Comparison of ENCODE assay signal across 20 cellular contexts in genomic region chr15:75172168-75172841, GRCh38. TPM values are rescaled to one million over a fixed set of nuclear protein-coding genes. Genes with fewer than 3 reads are reported as not detected.
DNase-seq lines count a peak whose midpoint lies in the region; ATAC-seq lines count a peak whose summit lies in the region.
"Had no signal": no experiment of that assay in that cellular context is flagged by ENCODE, and none has a peak within 500 bp of the region (broad histone marks: within the 10 kb centered on the region; RNA-seq: fewer than 3 reads in every experiment).

No MANE protein-coding gene starts in this region.

- no peak overlapping the region for H4K91ac ChIP-seq in neuronal stem cell (ENCODE audit: low read depth, low read length, poor library complexity)

- H3K14ac ChIP-seq in neuronal stem cell (ENCODE audit: low read length): no peak overlapping the region

- no peak overlapping the region for H3K27ac ChIP-seq in neuronal stem cell (replicated peaks; ENCODE audit: low read length)
- H3K27ac ChIP-seq in CD8-positive, alpha-beta memory T cell (ENCODE audit: low read depth, low read length): no peak overlapping the region
- H3K27ac ChIP-seq: hepatocyte, right atrium auricular region, RWPE1, stomach had no signal

- H3K4me1 Mint-ChIP-seq in activated CD4-positive, alpha-beta T cell treated with anti-CD3 and anti-CD28 coated beads, Interleukin-2, amount 10 ng/mL, durations not matched to agents 24 days and 14 days: peaks cover 48% of the 10 kb centered on the region
- peaks cover 21% of the 10 kb centered on the region for H3K4me1 Mint-ChIP-seq in activated CD4-positive, alpha-beta T cell treated with anti-CD3 and anti-CD28 coated beads for 36 hours
- peaks cover 38% of the 10 kb centered on the region for H3K4me1 Mint-ChIP-seq in activated naive CD8-positive, alpha-beta T cell treated with anti-CD3 and anti-CD28 coated beads for 36 hours
- peaks cover 7 to 13% (median 11%) of the 10 kb centered on the region in 3 donors for H3K4me1 Mint-ChIP-seq in CD8-positive, alpha-beta memory T cell
- H3K4me1 Mint-ChIP-seq: activated B cell treated with CpG ODN at 0.5 μM for 24 hours had no signal

- peak overlapping the region; percentile 45 for H3K18ac ChIP-seq in neuronal stem cell (ENCODE audit: low read length)

- peaks cover 14% of the 10 kb centered on the region for H3K9me3 Mint-ChIP-seq in activated CD4-positive, alpha-beta T cell treated with anti-CD3 and anti-CD28 coated beads, Interleukin-2, amount 10 ng/mL, durations not matched to agents 24 days and 14 days
- H3K9me3 Mint-ChIP-seq in activated CD4-positive, alpha-beta T cell treated with anti-CD3 and anti-CD28 coated beads for 36 hours (ENCODE audit: low read depth): no peaks in the 10 kb centered on the region
- H3K9me3 Mint-ChIP-seq in activated naive CD8-positive, alpha-beta T cell treated with anti-CD3 and anti-CD28 coated beads for 36 hours: no peaks in the 10 kb centered on the region
- H3K9me3 Mint-ChIP-seq in CD8-positive, alpha-beta memory T cell: no peaks in the 10 kb centered on the region
- H3K9me3 Mint-ChIP-seq: activated B cell treated with CpG ODN at 0.5 μM for 24 hours; CD4-positive, CD25-positive, alpha-beta regulatory T cell had no signal

- peak overlapping the region; percentile 19 for H2AK5ac ChIP-seq in neuronal stem cell (ENCODE audit: low read depth, low read length)

- WGBS in neuronal stem cell (ENCODE audit: extremely low coverage in 2 of 2, insufficient read length in 2 of 2, insufficient replicate concordance in 1 of 2), 2 donors: no CpG with 5 or more reads among the region's 8 CpGs

- intact Hi-C loops in activated CD4-positive, alpha-beta T cell treated with anti-CD3 and anti-CD28 coated beads, Interleukin-2, amount 10 ng/mL, durations not matched to agents 24 days and 14 days (cut with micrococcal nuclease): loop anchor here (5.0 kb wide), 1 partner anchor 40 kb away; no protein-coding TSS in a partner anchor
- intact Hi-C loops in activated CD4-positive, alpha-beta T cell treated with anti-CD3 and anti-CD28 coated beads for 36 hours (cut with DNase I, micrococcal nuclease): no loop called here

- peaks cover 2% of the 10 kb centered on the region for H3K36me3 Mint-ChIP-seq in activated CD4-positive, alpha-beta T cell treated with anti-CD3 and anti-CD28 coated beads, Interleukin-2, amount 10 ng/mL, durations not matched to agents 24 days and 14 days (ENCODE audit: low read depth)
- no peaks in the 10 kb centered on the region for H3K36me3 Mint-ChIP-seq in activated CD4-positive, alpha-beta T cell treated with anti-CD3 and anti-CD28 coated beads for 36 hours (ENCODE audit: low read depth)
- H3K36me3 Mint-ChIP-seq in activated naive CD8-positive, alpha-beta T cell treated with anti-CD3 and anti-CD28 coated beads for 36 hours: no peaks in the 10 kb centered on the region
- H3K36me3 Mint-ChIP-seq in CD8-positive, alpha-beta memory T cell: no peaks in the 10 kb centered on the region
- H3K36me3 Mint-ChIP-seq: CD4-positive, CD25-positive, alpha-beta regulatory T cell had no signal

- no peak for ATAC-seq in activated CD4-positive, alpha-beta T cell treated with anti-CD3 and anti-CD28 coated beads for 36 hours
- no peak for ATAC-seq in HG03432 (IDR thresholded peaks at IDR 0.05; ENCODE audit: unreplicated experiment)
- ATAC-seq in HG02798 (IDR thresholded peaks at IDR 0.05; ENCODE audit: poor library complexity, unreplicated experiment): no peak

- H2AFZ ChIP-seq in neuronal stem cell (ENCODE audit: low read length): no peak overlapping the region
- H2AFZ ChIP-seq: hepatocyte had no signal

- H2BK5ac ChIP-seq in neuronal stem cell (ENCODE audit: low read length): no peak overlapping the region

- H3K36me3 ChIP-seq in neuronal stem cell (replicated peaks in 1 of 2; ENCODE audit: control insufficient read depth in 2 of 2, insufficient read depth in 2 of 2, low read length in 2 of 2): no peaks in the 10 kb centered on the region
- H3K36me3 ChIP-seq in CD8-positive, alpha-beta memory T cell (ENCODE audit: insufficient read depth, low read length): no peaks in the 10 kb centered on the region
- H3K36me3 ChIP-seq: right atrium auricular region, stomach had no signal

- no peak overlapping the region for H3K23ac ChIP-seq in neuronal stem cell (ENCODE audit: low read depth, low read length, poor library complexity)

- peaks cover 0 to 13% (median 0%) of the 10 kb centered on the region in 3 experiments for H3K27me3 ChIP-seq in neuronal stem cell (ENCODE audit: control insufficient read depth in 3 of 3, insufficient read depth in 3 of 3, low read depth in 1 of 3, low read length in 3 of 3)
- no peaks in the 10 kb centered on the region for H3K27me3 ChIP-seq in CD8-positive, alpha-beta memory T cell (ENCODE audit: insufficient read depth, low read length, poor library complexity, severe bottlenecking)
- H3K27me3 ChIP-seq: hepatocyte, right atrium auricular region, stomach had no signal

- POLR2A ChIA-PET in activated CD4-positive, alpha-beta T cell treated with anti-CD3 and anti-CD28 coated beads for 36 hours (lab: Charles Lee): interaction anchor here (0.7 kb wide), 1 partner anchor 31 kb away, joined by 7 read pairs; no protein-coding TSS in a partner anchor
- POLR2A ChIA-PET in CD8-positive, alpha-beta memory T cell (lab: Charles Lee): no interaction called here

- DNase-seq in activated CD4-positive, alpha-beta T cell treated with anti-CD3 and anti-CD28 coated beads, Interleukin-2, amount 10 ng/mL, durations not matched to agents 24 days and 14 days: no peak
- no peak for DNase-seq in activated CD4-positive, alpha-beta T cell treated with anti-CD3 and anti-CD28 coated beads for 36 hours
- peak; percentile 66 for DNase-seq in NCI-H2171 treated with DMSO at 0.1 percent for 48 hours (lab: John Stamatoyannopoulos, UW)
- DNase-seq in activated naive CD8-positive, alpha-beta T cell treated with anti-CD3 and anti-CD28 coated beads for 36 hours: no peak
- DNase-seq in neuronal stem cell (ENCODE audit: low spot score): no peak
- no peak for DNase-seq in CD8-positive, alpha-beta memory T cell
- DNase-seq: activated B cell treated with CpG ODN at 0.5 μM for 24 hours, activated gamma-delta T cell, aorta, midbrain, NCI-H1048, NCI-H2029 treated with DMSO at 0.1 percent for 48 hours, NCI-H748 treated with DMSO at 0.1 percent for 48 hours, stomach had no signal

- H3K4me2 ChIP-seq in neuronal stem cell (ENCODE audit: insufficient read depth, low read length, poor library complexity, severe bottlenecking): no peak overlapping the region
- H3K4me2 ChIP-seq: hepatocyte had no signal

- H2BK15ac ChIP-seq in neuronal stem cell (ENCODE audit: low read length): no peak overlapping the region

- H3K9ac ChIP-seq in neuronal stem cell (ENCODE audit: low read depth, low read length, poor library complexity): no peak overlapping the region

- H4K8ac ChIP-seq in neuronal stem cell (ENCODE audit: low read depth, low read length): no peak overlapping the region

- H2BK12ac ChIP-seq in neuronal stem cell (ENCODE audit: low read length): no peak overlapping the region

- no peaks in the 10 kb centered on the region for H3K79me1 ChIP-seq in neuronal stem cell (ENCODE audit: low read depth, low read length)

- peak overlapping the region; percentile 48 for H3K27ac Mint-ChIP-seq in activated CD4-positive, alpha-beta T cell treated with anti-CD3 and anti-CD28 coated beads, Interleukin-2, amount 10 ng/mL, durations not matched to agents 24 days and 14 days
- no peak overlapping the region for H3K27ac Mint-ChIP-seq in activated CD4-positive, alpha-beta T cell treated with anti-CD3 and anti-CD28 coated beads for 36 hours
- peak overlapping the region; percentile 46 for H3K27ac Mint-ChIP-seq in activated naive CD8-positive, alpha-beta T cell treated with anti-CD3 and anti-CD28 coated beads for 36 hours
- no peak overlapping the region for H3K27ac Mint-ChIP-seq in CD8-positive, alpha-beta memory T cell
- H3K27ac Mint-ChIP-seq: activated B cell treated with CpG ODN at 0.5 μM for 24 hours; CD4-positive, CD25-positive, alpha-beta regulatory T cell had no signal

- peak overlapping the region; percentile 43 for H2BK120ac ChIP-seq in neuronal stem cell (ENCODE audit: low read depth, low read length)

- peak overlapping the region in 1 of 2 donors; percentile 21 for H3K4me3 ChIP-seq in neuronal stem cell (ENCODE audit: low read length in 2 of 2)
- H3K4me3 ChIP-seq in CD8-positive, alpha-beta memory T cell (ENCODE audit: low read length): no peak overlapping the region
- H3K4me3 ChIP-seq: hepatocyte, right atrium auricular region, stomach had no signal

- peak overlapping the region; percentile 8 for H3K4me3 Mint-ChIP-seq in activated CD4-positive, alpha-beta T cell treated with anti-CD3 and anti-CD28 coated beads, Interleukin-2, amount 10 ng/mL, durations not matched to agents 24 days and 14 days
- H3K4me3 Mint-ChIP-seq in activated CD4-positive, alpha-beta T cell treated with anti-CD3 and anti-CD28 coated beads for 36 hours: no peak overlapping the region
- no peak overlapping the region for H3K4me3 Mint-ChIP-seq in activated naive CD8-positive, alpha-beta T cell treated with anti-CD3 and anti-CD28 coated beads for 36 hours
- no peak overlapping the region for H3K4me3 Mint-ChIP-seq in CD8-positive, alpha-beta memory T cell
- H3K4me3 Mint-ChIP-seq: activated B cell treated with CpG ODN at 0.5 μM for 24 hours; CD4-positive, CD25-positive, alpha-beta regulatory T cell had no signal

- H3K4me1 ChIP-seq in neuronal stem cell (ENCODE audit: control insufficient read depth in 2 of 2, insufficient read depth in 1 of 2, low read depth in 1 of 2, low read length in 2 of 2): no peaks in the 10 kb centered on the region
- H3K4me1 ChIP-seq in CD8-positive, alpha-beta memory T cell (ENCODE audit: insufficient read depth, low read length): no peaks in the 10 kb centered on the region

- CTCF ChIA-PET in activated CD4-positive, alpha-beta T cell treated with anti-CD3 and anti-CD28 coated beads for 36 hours (lab: Charles Lee): no interaction called here
- CTCF ChIA-PET in CD8-positive, alpha-beta memory T cell (lab: Charles Lee): no interaction called here

- H3K27me3 Mint-ChIP-seq in activated CD4-positive, alpha-beta T cell treated with anti-CD3 and anti-CD28 coated beads, Interleukin-2, amount 10 ng/mL, durations not matched to agents 24 days and 14 days: peaks cover 7% of the 10 kb centered on the region
- H3K27me3 Mint-ChIP-seq in activated CD4-positive, alpha-beta T cell treated with anti-CD3 and anti-CD28 coated beads for 36 hours: peaks cover 6% of the 10 kb centered on the region
- peaks cover 21% of the 10 kb centered on the region for H3K27me3 Mint-ChIP-seq in activated naive CD8-positive, alpha-beta T cell treated with anti-CD3 and anti-CD28 coated beads for 36 hours
- peaks cover 0 to 5% of the 10 kb centered on the region in 2 donors for H3K27me3 Mint-ChIP-seq in CD8-positive, alpha-beta memory T cell

- H3K4ac ChIP-seq in neuronal stem cell (ENCODE audit: low read length): no peak overlapping the region

- H3K9me3 ChIP-seq in neuronal stem cell (replicated peaks in 1 of 2; ENCODE audit: control insufficient read depth in 2 of 2, insufficient read depth in 1 of 2, low read depth in 1 of 2, low read length in 2 of 2): peaks cover 0 to 2% of the 10 kb centered on the region in 2 donors
- no peaks in the 10 kb centered on the region for H3K9me3 ChIP-seq in CD8-positive, alpha-beta memory T cell (ENCODE audit: low read length)
- H3K9me3 ChIP-seq: right atrium auricular region had no signal

RNA-seq across cellular contexts. Expression of gene C15orf39, which starts 29.4 kb away (rescaled TPM):
- 43.2 and 43.9 TPM in 2 replicates for total RNA-seq in activated CD4-positive, alpha-beta T cell treated with anti-CD3 and anti-CD28 coated beads, Interleukin-2, amount 10 ng/mL, durations not matched to agents 24 days and 14 days
- 10 to 100 TPM; 18.6 to 25.1 TPM for total RNA-seq in activated CD4-positive, alpha-beta T cell treated with anti-CD3 and anti-CD28 coated beads for 36 hours
- 10 to 100 TPM; 34.3 to 35.7 TPM for total RNA-seq in activated naive CD8-positive, alpha-beta T cell treated with anti-CD3 and anti-CD28 coated beads for 36 hours
- 5.9 TPM for polyA plus RNA-seq in neuronal stem cell (2013, experiment 1 of 2)
- polyA plus RNA-seq in neuronal stem cell (2013, experiment 2 of 2): 5.5 TPM
- 10 to 100 TPM; 29.8 to 32.0 TPM for total RNA-seq in CD8-positive, alpha-beta memory T cell
- 6.1 TPM for polyA plus RNA-seq in CD8-positive, alpha-beta memory T cell

Comparison
In these comparisons a context has a peak if more than half of its experiments do, and no peak if none do; other contexts are left out.
1. H3K27ac Mint-ChIP-seq: peak in activated CD4-positive, alpha-beta T cell treated with anti-CD3 and anti-CD28 coated beads, Interleukin-2, amount 10 ng/mL, durations not matched to agents 24 days and 14 days (single experiment) and activated naive CD8-positive, alpha-beta T cell treated with anti-CD3 and anti-CD28 coated beads for 36 hours (single experiment); none in activated CD4-positive, alpha-beta T cell treated with anti-CD3 and anti-CD28 coated beads for 36 hours (single experiment) and CD8-positive, alpha-beta memory T cell (0 of 8).